Comparison of ENCODE assay signal across 8 cellular contexts in genomic region chr13:99086149-99086868, GRCh38.
DNase-seq lines count a peak whose midpoint lies in the region; ATAC-seq, FAIRE-seq and TF ChIP-seq lines count a peak whose summit lies in the region.

No MANE protein-coding gene starts in this region.

- H3K4me2 ChIP-seq in astrocyte (ENCODE audit: low read length): peak overlapping the region; percentile 92

- H3K4me3 Mint-ChIP-seq in astrocyte (ENCODE audit: unreplicated experiment): no peak overlapping the region

- peaks cover 2% of the 10 kb centered on the region for H3K4me1 Mint-ChIP-seq in astrocyte (ENCODE audit: low read depth, unreplicated experiment)

- H3K79me2 ChIP-seq in astrocyte (ENCODE audit: insufficient read depth, low read length): no peaks in the 10 kb centered on the region

- FAIRE-seq in astrocyte (lab: Jason Lieb, UNC): no peak

- peaks cover 4% of the 10 kb centered on the region for H3K27me3 Mint-ChIP-seq in astrocyte (ENCODE audit: low read depth, unreplicated experiment)

- TF ChIP-seq CTCF in HL-60 (IDR thresholded peaks at IDR 0.05; ENCODE audit: insufficient read depth, low read length) (no peak), astrocyte (IDR thresholded peaks at IDR 0.05; ENCODE audit: insufficient read depth, low read depth, low read length) (no peak), gastrocnemius medialis (IDR thresholded peaks at IDR 0.05 in 4 of 5, conservative IDR thresholded peaks at IDR 0.05 in 1 of 5) (no peak)

- no CpG with 5 or more reads among the region's 121 CpGs for WGBS in iPS DF 6.9 (ENCODE audit: insufficient coverage, insufficient read length)

- in situ Hi-C loops in gastrocnemius medialis (cut with MboI; ENCODE audit: low sequenced_read_pairs in 4 of 4): no loop called here

- peak overlapping the region; percentile 74 for H3K9ac ChIP-seq in astrocyte (ENCODE audit: low read length)

- peaks cover 11% of the 10 kb centered on the region for H4K20me1 ChIP-seq in astrocyte (ENCODE audit: insufficient read depth, low read length)

- H3K4me3 ChIP-seq in HL-60 (replicated peaks; ENCODE audit: insufficient read depth, low read length) (peak overlapping the region; percentile 21), astrocyte (ENCODE audit: insufficient read depth, low read depth, low read length) (peak overlapping the region; percentile 71), iPS DF 6.9 (ENCODE audit: low read length) (peak overlapping the region; percentile 73), gastrocnemius medialis (peak overlapping the region; percentile 79 to 90 (median 86))

- peak; percentile 45 to 61 for TF ChIP-seq POLR2A in gastrocnemius medialis (IDR thresholded peaks at IDR 0.05)

- DNase-seq in COR-L47 (lab: John Stamatoyannopoulos, UW) (peak; percentile 48), HL-60 (ENCODE audit: low read depth in 1 of 2, low spot score in 1 of 2) (peak in 1 of 2 experiments; percentile 43), T-helper 1 cell (peak; percentile 56 to 78 (median 64)), astrocyte (ENCODE audit: low read depth) (peak; percentile 47), iPS DF 6.9 (ENCODE audit: low read depth, low spot score) (no peak), gastrocnemius medialis (peak in 1 of 2 donors; percentile 24), cortex of kidney (lab: John Stamatoyannopoulos, UW) (no peak)

- H3K9me3 ChIP-seq in astrocyte (ENCODE audit: insufficient read depth, low read depth, low read length) (no peaks in the 10 kb centered on the region), iPS DF 6.9 (ENCODE audit: control insufficient read depth, insufficient read depth, low read length) (no peaks in the 10 kb centered on the region), gastrocnemius medialis (no peaks in the 10 kb centered on the region)

- no peak overlapping the region for H3K27ac Mint-ChIP-seq in astrocyte (ENCODE audit: unreplicated experiment)

- peak overlapping the region; percentile 89 for H2AFZ ChIP-seq in astrocyte (ENCODE audit: low read depth, low read length)

- no peaks in the 10 kb centered on the region for H3K36me3 Mint-ChIP-seq in astrocyte (ENCODE audit: low read depth, unreplicated experiment)

- H3K9me3 Mint-ChIP-seq in astrocyte (ENCODE audit: unreplicated experiment): no peaks in the 10 kb centered on the region

- H3K4me1 ChIP-seq in astrocyte (ENCODE audit: insufficient read depth, low read length) (peaks cover 10% of the 10 kb centered on the region), iPS DF 6.9 (ENCODE audit: control insufficient read depth, insufficient read depth, low read length) (0 out of 2 replicates have a peak, but pooled peaks cover 1% of the 10 kb centered on the region), gastrocnemius medialis (peaks cover 6 to 15% of the 10 kb centered on the region in 2 donors)

- H3K27me3 ChIP-seq in HL-60 (ENCODE audit: insufficient read depth, poor library complexity, severe bottlenecking) (peaks cover 73% of the 10 kb centered on the region), astrocyte (ENCODE audit: insufficient read depth, low read length) (peaks cover 2% of the 10 kb centered on the region), iPS DF 6.9 (ENCODE audit: control insufficient read depth, insufficient read depth, low read length) (peaks cover 11% of the 10 kb centered on the region), gastrocnemius medialis (no peaks in the 10 kb centered on the region)

- H3K27ac ChIP-seq in HL-60 (replicated peaks) (no peak overlapping the region), astrocyte (ENCODE audit: low read depth, low read length) (peak overlapping the region; percentile 40), iPS DF 6.9 (ENCODE audit: low read length) (no peak overlapping the region), gastrocnemius medialis (peak overlapping the region; percentile 90 to 96 (median 92))

- intact Hi-C loops in gastrocnemius medialis (cut with DNase I; ENCODE audit: low total_unique reads): loop anchor here (2.0 to 5.0 kb wide), 2 partner anchors 91 to 114 kb away; partner anchors contain the start of gene UBAC2

- H3K36me3 ChIP-seq in astrocyte (ENCODE audit: insufficient read depth, low read length) (no peaks in the 10 kb centered on the region), iPS DF 6.9 (ENCODE audit: control insufficient read depth, insufficient read depth, low read length) (no peaks in the 10 kb centered on the region), gastrocnemius medialis (no peaks in the 10 kb centered on the region)

- ATAC-seq in GM19468 (IDR thresholded peaks at IDR 0.05; ENCODE audit: extremely low read depth, unreplicated experiment) (peak; percentile 17), gastrocnemius medialis (peak; percentile 78 to 80)

Comparison
In these comparisons a context has a peak if more than half of its experiments do, and no peak if none do; other contexts are left out.
1. DNase-seq: peak in COR-L47 (single experiment), T-helper 1 cell (5 of 5) and astrocyte (single experiment); none in iPS DF 6.9 (single experiment) and cortex of kidney (single experiment).
2. H3K27ac ChIP-seq: peak in astrocyte (single experiment) and gastrocnemius medialis (4 of 4); none in HL-60 (single experiment) and iPS DF 6.9 (single experiment).
3. H3K4me3 ChIP-seq: peak in every context shown above with its lines; median percentile 86 in gastrocnemius medialis; 73 in iPS DF 6.9; 71 in astrocyte; 21 in HL-60.